Comparison of ENCODE assay signal across 20 cellular contexts in genomic region chr17:82936768-82937171, GRCh38.
DNase-seq lines count a peak whose midpoint lies in the region; ATAC-seq, FAIRE-seq and TF ChIP-seq lines count a peak whose summit lies in the region.
"Had no signal": no experiment of that assay in that cellular context is flagged by ENCODE, and none has a peak within 500 bp of the region (broad histone marks: within the 10 kb centered on the region; RNA-seq: fewer than 3 reads in every experiment).

No MANE protein-coding gene starts in this region.

- H3K4me3 ChIP-seq in RWPE2 (ENCODE audit: severe bottlenecking) (no peak overlapping the region), kidney (ENCODE audit: low read length in 2 of 2) (no peak overlapping the region), small intestine (ENCODE audit: low read depth in 1 of 2, low read length in 2 of 2) (no peak overlapping the region)
- H3K4me3 ChIP-seq: SK-N-MC had no signal

- 95 to 98% (median 97%) methylated on average over 10 of the region's 10 CpGs for WGBS in small intestine, 3 donors

- H3K4me1 ChIP-seq in RWPE2 (ENCODE audit: insufficient read depth, poor library complexity, severe bottlenecking) (peaks cover 9% of the 10 kb centered on the region), kidney (ENCODE audit: control insufficient read depth in 1 of 2, insufficient read depth in 1 of 2, low read depth in 1 of 2, low read length in 2 of 2) (no peaks in the 10 kb centered on the region), small intestine (ENCODE audit: control insufficient read depth in 2 of 2, insufficient read depth in 1 of 2, low read depth in 1 of 2, low read length in 1 of 2) (no peaks in the 10 kb centered on the region)

- H3K9me3 ChIP-seq in RWPE2 (ENCODE audit: severe bottlenecking), result no peaks in the 10 kb centered on the region
- H3K9me3 ChIP-seq in kidney (ENCODE audit: control insufficient read depth in 1 of 2, low read length in 2 of 2), result no peaks in the 10 kb centered on the region
- no peaks in the 10 kb centered on the region for H3K9me3 ChIP-seq in small intestine (ENCODE audit: control insufficient read depth, low read depth)

- H3K9ac ChIP-seq in kidney (ENCODE audit: low read length in 2 of 2), result no peak overlapping the region

- ATAC-seq in RWPE2 (ENCODE audit: low read depth), result no peak
- no peak for ATAC-seq in sciatic nerve
- ATAC-seq: activated naive CD8-positive, alpha-beta T cell treated with anti-CD3 and anti-CD28 coated beads, Interleukin-2, amount 50 U/mL, for 24 hours had no signal

- H3K36me3 ChIP-seq in RWPE2 (ENCODE audit: low read depth) (peaks cover 44% of the 10 kb centered on the region), kidney (ENCODE audit: control insufficient read depth in 1 of 2, insufficient read depth in 2 of 2, low read length in 2 of 2) (peaks cover 12 to 14% of the 10 kb centered on the region in 2 donors), small intestine (ENCODE audit: control insufficient read depth in 2 of 2, insufficient read depth in 2 of 2, low read length in 2 of 2) (peaks cover 1 to 2% of the 10 kb centered on the region in 2 donors)

- TF ChIP-seq CTCF in RWPE2 (IDR thresholded peaks at IDR 0.05; ENCODE audit: poor library complexity, severe bottlenecking) (no peak), kidney (IDR thresholded peaks at IDR 0.05; ENCODE audit: borderline replicate concordance, extremely low read depth, insufficient read depth) (no peak)

- no peak for TF ChIP-seq POLR2A in H54 (IDR thresholded peaks at IDR 0.05; ENCODE audit: low read depth, low read length)

- H3K27ac ChIP-seq in RWPE2 (ENCODE audit: poor library complexity, severe bottlenecking), result no peak overlapping the region
- no peak overlapping the region for H3K27ac ChIP-seq in kidney (ENCODE audit: low read depth in 2 of 2, low read length in 2 of 2)
- H3K27ac ChIP-seq in small intestine (ENCODE audit: low read depth in 1 of 2, low read length in 1 of 2), result no peak overlapping the region
- H3K27ac ChIP-seq: SK-N-MC had no signal

- DNase-seq in activated effector memory CD4-positive, alpha-beta T cell treated with anti-CD3 and anti-CD28 coated beads, Interleukin-2, amount 50 U/mL, for 16 hours, result peak; percentile 43
- no peak for DNase-seq in activated effector memory CD4-positive, alpha-beta T cell treated with Interleukin-2 at 50 U/mL for 16 hours
- DNase-seq in RWPE2 (ENCODE audit: low spot score) (peak; percentile 62), kidney (peak; percentile 66), sciatic nerve (ENCODE audit: low spot score) (peak; percentile 44), H54 (ENCODE audit: insufficient read length, low spot score) (no peak), small intestine (no peak), HuH-7 (ENCODE audit: low spot score) (no peak)
- DNase-seq: activated CD4-positive, alpha-beta T cell treated with anti-CD3 and anti-CD28 coated beads for 48 hours; activated naive CD8-positive, alpha-beta T cell treated with anti-CD3 and anti-CD28 coated beads, Interleukin-2, amount 50 U/mL, for 24 hours; effector CD8-positive, alpha-beta T cell; erythroblast; mesendoderm; NCI-H1694; NCI-H2171; NCI-H526; occipital lobe; T-helper 2 cell had no signal

- FAIRE-seq in kidney (lab: Jason Lieb, UNC) (no peak), H54 (lab: Jason Lieb, UNC) (no peak), small intestine (lab: Jason Lieb, UNC) (no peak)
- FAIRE-seq: G401.6 had no signal

- no peaks in the 10 kb centered on the region for H3K27me3 ChIP-seq in RWPE2 (ENCODE audit: insufficient read depth, poor library complexity, severe bottlenecking)
- no peaks in the 10 kb centered on the region for H3K27me3 ChIP-seq in small intestine (ENCODE audit: control insufficient read depth in 2 of 2, insufficient read depth in 2 of 2, low read length in 2 of 2)

- intact Hi-C loops in kidney (cut with DNase I), result no loop called here
- intact Hi-C loops in sciatic nerve (cut with DNase I), result no loop called here

Comparison
In these comparisons a context has a peak if more than half of its experiments do, and no peak if none do; other contexts are left out.
1. DNase-seq: peak in activated effector memory CD4-positive, alpha-beta T cell treated with anti-CD3 and anti-CD28 coated beads, Interleukin-2, amount 50 U/mL, for 16 hours (single experiment), RWPE2 (single experiment), kidney (single experiment) and sciatic nerve (single experiment); none in activated effector memory CD4-positive, alpha-beta T cell treated with Interleukin-2 at 50 U/mL for 16 hours (single experiment), H54 (single experiment), small intestine (single experiment) and HuH-7 (single experiment).